Comparison of ENCODE assay signal across 19 cellular contexts in the genomic region with DNA sequence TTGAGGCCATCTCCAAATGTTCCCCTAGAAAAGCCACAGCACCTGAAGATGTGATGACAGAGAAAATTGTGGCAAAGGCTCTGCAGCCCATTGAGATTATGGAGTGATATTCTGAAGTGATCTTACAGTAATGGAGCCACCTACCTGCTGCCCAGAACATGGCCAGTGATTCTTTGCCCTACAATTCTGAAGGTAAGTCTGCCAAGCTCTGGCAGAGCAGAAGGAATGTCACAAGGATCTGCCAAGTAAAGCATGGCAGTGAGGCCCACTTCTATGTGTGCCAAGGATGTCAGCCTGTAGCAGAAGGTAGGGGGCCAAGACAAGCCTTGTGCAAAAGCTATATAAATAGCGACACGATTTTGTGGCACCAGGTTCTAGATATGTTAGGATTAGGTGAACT.
"Had no signal": no experiment of that assay in that cellular context is flagged by ENCODE, and none has a peak within 500 bp of the region (broad histone marks: within the 10 kb centered on the region; RNA-seq: fewer than 3 reads in every experiment).

No MANE protein-coding gene starts in this region.

- H3K4me1 ChIP-seq: left lung, spleen, upper lobe of left lung had no signal

- H3K9me3 ChIP-seq: left lung, mucosa of descending colon, spleen, thoracic aorta, upper lobe of left lung had no signal

- H3K36me3 ChIP-seq: left lung, neural progenitor cell, spleen, thoracic aorta, upper lobe of left lung had no signal

- H3K27ac ChIP-seq: dorsolateral prefrontal cortex, left lung, neural progenitor cell, spleen, thoracic aorta, upper lobe of left lung, VCaP had no signal

- DNase-seq: activated CD4-positive, alpha-beta T cell treated with anti-CD3 and anti-CD28 coated beads for 1 hour; activated CD8-positive, alpha-beta memory T cell treated with anti-CD3 and anti-CD28 coated beads for 24 hours; activated CD8-positive, alpha-beta memory T cell treated with anti-CD3 and anti-CD28 coated beads, Interleukin-2, amount 50 U/mL, for 48 hours; activated effector memory CD4-positive, alpha-beta T cell treated with anti-CD3 and anti-CD28 coated beads, Interleukin-2, amount 50 U/mL, for 16 hours; activated T-cell treated with anti-CD3 and anti-CD28 coated beads, Interleukin-2, amount 50 U/mL, for 72 hours; erythroblast; kidney; left lung; mucosa of descending colon; naive thymus-derived CD4-positive, alpha-beta T cell; spleen; stimulated activated naive B cell treated with anti-CD40 and anti-IgM and Interleukin-4, amounts not matched to agents 10 μg/mL and 1 μg/mL and 100 μg/mL, for 72 hours; SW 1271; T-helper 2 cell; upper lobe of left lung had no signal

- H3K27me3 ChIP-seq: left lung, neural progenitor cell, spleen, upper lobe of left lung had no signal

- H3K4me3 ChIP-seq: dorsolateral prefrontal cortex, left lung, mucosa of descending colon, neural progenitor cell, spleen, thoracic aorta, upper lobe of left lung had no signal

- ATAC-seq: activated T-cell treated with anti-CD3 and anti-CD28 coated beads, Interleukin-2, amount 50 U/mL, for 72 hours; left lung; mucosa of descending colon; naive thymus-derived CD4-positive, alpha-beta T cell; stimulated activated naive B cell treated with anti-CD40 and anti-IgM and Interleukin-4, amounts not matched to agents 10 μg/mL and 1 μg/mL and 100 μg/mL, for 72 hours had no signal
